ENCODE assay signal across 8 cellular contexts in the genomic region with DNA sequence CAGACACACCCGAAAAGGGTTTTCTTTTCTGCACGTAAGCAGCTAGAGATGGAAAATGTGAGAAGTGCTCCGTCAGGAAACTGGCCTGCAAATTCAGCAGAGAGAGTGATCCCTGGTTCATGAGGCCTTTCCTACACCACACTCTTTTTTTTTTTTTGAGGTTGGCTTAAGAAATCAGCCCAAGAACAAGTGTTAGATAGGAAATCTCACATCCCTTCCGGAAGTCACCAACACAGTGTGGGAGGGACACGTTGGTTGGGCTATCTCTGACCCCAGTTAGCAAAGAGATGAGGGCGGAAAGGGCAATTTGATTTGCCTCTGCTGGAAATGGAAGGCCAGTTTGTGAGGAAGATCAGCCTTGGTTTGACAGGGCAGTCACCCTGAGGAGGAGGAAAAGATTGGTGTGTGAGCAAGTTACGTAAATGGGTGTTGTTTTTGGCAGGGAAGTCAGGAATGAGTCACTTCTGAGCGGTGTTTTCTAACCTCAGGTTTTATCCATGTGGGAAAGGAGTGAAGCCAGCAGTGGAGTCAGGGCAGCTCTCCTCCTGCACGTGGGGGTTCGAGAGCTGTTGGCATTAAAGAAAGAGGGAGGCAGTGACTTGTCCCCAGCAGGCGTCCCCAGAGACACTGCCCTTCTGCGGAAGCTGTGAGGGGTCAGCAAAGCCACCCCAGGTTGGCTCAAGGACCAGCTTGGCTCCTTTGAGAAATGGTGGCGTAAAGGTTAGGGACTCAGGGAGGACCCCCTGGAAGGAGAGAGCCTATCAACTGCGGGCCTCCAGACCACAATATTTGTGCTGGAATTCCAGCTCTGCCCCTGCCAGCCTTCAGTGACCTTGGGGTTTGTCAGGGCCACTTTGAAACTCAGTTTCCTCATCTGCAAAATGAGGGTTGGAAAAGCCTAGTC.
A peak's percentile ranks its signal among the peaks of the same experiment; 100 is the strongest.
DNase-seq lines count a peak whose midpoint lies in the region; ATAC-seq and TF ChIP-seq lines count a peak whose summit lies in the region.

No MANE protein-coding gene starts in this region.

- H3K4me3 ChIP-seq in epithelial cell of proximal tubule (ENCODE audit: low read depth, low read length) (no peak overlapping the region), Caco-2 (ENCODE audit: low read depth, low read length) (no peak overlapping the region)

- ATAC-seq in GM21723 (IDR thresholded peaks at IDR 0.05; ENCODE audit: unreplicated experiment) (no peak), HG02642 (IDR thresholded peaks at IDR 0.05; ENCODE audit: poor library complexity, unreplicated experiment) (no peak)

- no peak overlapping the region for H3K4me3 Mint-ChIP-seq in nephron
- H3K4me3 Mint-ChIP-seq in Caco-2 (ENCODE audit: unreplicated experiment) = no peak overlapping the region

- H3K27me3 Mint-ChIP-seq in nephron (ENCODE audit: low read depth) (no peaks in the 10 kb centered on the region), Caco-2 (ENCODE audit: insufficient read depth, unreplicated experiment) (no peaks in the 10 kb centered on the region)

- H3K36me3 Mint-ChIP-seq in nephron (ENCODE audit: low read depth) (peaks cover 74% of the 10 kb centered on the region), Caco-2 (ENCODE audit: insufficient read depth, unreplicated experiment) (no peaks in the 10 kb centered on the region)

- peaks cover 4% of the 10 kb centered on the region; the same call in 1 of the 2 replicates for H3K9me3 ChIP-seq in Caco-2

- H3K27me3 ChIP-seq in Caco-2 (replicated peaks; ENCODE audit: control insufficient read depth, insufficient read depth, low read length) = no peaks in the 10 kb centered on the region

- H3K27ac Mint-ChIP-seq in nephron (peak overlapping the region; percentile 64 to 93 (median 74)), Caco-2 (ENCODE audit: unreplicated experiment) (no peak overlapping the region)

- TF ChIP-seq CTCF in epithelial cell of proximal tubule (conservative IDR thresholded peaks at IDR 0.05; ENCODE audit: low read depth, low read length) = no peak
- TF ChIP-seq CTCF in nephron (IDR thresholded peaks at IDR 0.05; ENCODE audit: unreplicated experiment in 3 of 3) = no peak
- no peak for TF ChIP-seq CTCF in Caco-2 (IDR thresholded peaks at IDR 0.05; ENCODE audit: insufficient read depth in 1 of 2, low read depth in 1 of 2, low read length in 1 of 2, severe bottlenecking in 1 of 2, unreplicated experiment in 1 of 2)

- POLR2A ChIA-PET in Caco-2 (lab: Charles Lee) = no interaction called here

- CTCF ChIA-PET in Caco-2 (lab: Charles Lee) = no interaction called here

- no peaks in the 10 kb centered on the region for H3K36me3 ChIP-seq in Caco-2 (ENCODE audit: control insufficient read depth, insufficient read depth, low read length)

- peak; percentile 18 for DNase-seq in activated CD4-positive, alpha-beta T cell treated with anti-CD3 and anti-CD28 coated beads for 48 hours
- DNase-seq in activated CD4-positive, alpha-beta T cell treated with anti-CD3 and anti-CD28 coated beads, Interleukin-2, amount 50 U/mL, for 4 hours = no peak
- DNase-seq in T1000 (lab: John Stamatoyannopoulos, UW) (peak; percentile 64), epithelial cell of proximal tubule (ENCODE audit: low read depth) (peak; percentile 96), Caco-2 (no peak)

- peaks cover 36% of the 10 kb centered on the region for H3K4me1 ChIP-seq in Caco-2

- intact Hi-C loops in Caco-2 (cut with micrococcal nuclease; ENCODE audit: unreplicated experiment) = loop anchor here (5.0 kb wide), 1 partner anchor 446 kb away; the partner anchor contains the start of gene EDEM1

- no TSS peak for BruUV-seq in Caco-2 (replicated peaks; lab: Mats Ljungman, UMichigan)

- H3K4me1 Mint-ChIP-seq in nephron = peaks cover 30% of the 10 kb centered on the region
- H3K4me1 Mint-ChIP-seq in Caco-2 (ENCODE audit: low read depth, unreplicated experiment) = peaks cover 28% of the 10 kb centered on the region

- H3K9me3 Mint-ChIP-seq in nephron = no peaks in the 10 kb centered on the region
- H3K9me3 Mint-ChIP-seq in Caco-2 (ENCODE audit: unreplicated experiment) = peaks cover 9% of the 10 kb centered on the region

Comparison
In these comparisons a context has a peak if more than half of its experiments do, and no peak if none do; other contexts are left out.
1. DNase-seq: peak in activated CD4-positive, alpha-beta T cell treated with anti-CD3 and anti-CD28 coated beads for 48 hours (single experiment), T1000 (single experiment) and epithelial cell of proximal tubule (single experiment); none in activated CD4-positive, alpha-beta T cell treated with anti-CD3 and anti-CD28 coated beads, Interleukin-2, amount 50 U/mL, for 4 hours (0 of 2) and Caco-2 (0 of 2).